Comparison of ENCODE assay signal across 1 cellular context in genomic region chr10:49592726-49593563, GRCh38.
TF ChIP-seq lines count a peak whose summit lies in the region.

No MANE protein-coding gene starts in this region.

TF ChIP-seq in H1, 55 proteins besides CTCF, POLR2A, EP300 and RAD21:
- TF ChIP-seq ZNF274 (IDR thresholded peaks at IDR 0.05; ENCODE audit: borderline replicate concordance, extremely low read depth, low read length) = no peak
- TF ChIP-seq GTF2F1 (IDR thresholded peaks at IDR 0.05; ENCODE audit: borderline replicate concordance, low read depth, low read length) = no peak
- no peak for TF ChIP-seq ASH2L (IDR thresholded peaks at IDR 0.05; ENCODE audit: low read length)
- TF ChIP-seq BCL11A (IDR thresholded peaks at IDR 0.05; ENCODE audit: low read depth in 2 of 2, low read length in 2 of 2) = no peak
- TF ChIP-seq EZH2 (IDR thresholded peaks at IDR 0.05; ENCODE audit: low read depth, low read length, severe bottlenecking) = no peak
- no peak for TF ChIP-seq MAFK (IDR thresholded peaks at IDR 0.05; ENCODE audit: low read depth, low read length)
- TF ChIP-seq SIX5 (IDR thresholded peaks at IDR 0.05; ENCODE audit: low read depth, low read length) = no peak
- no peak for TF ChIP-seq TCF12 (IDR thresholded peaks at IDR 0.05; ENCODE audit: low read depth, low read length)
- TF ChIP-seq CHD7 (IDR thresholded peaks at IDR 0.05; ENCODE audit: insufficient replicate concordance, low read length) = no peak
- no peak for TF ChIP-seq TBP (IDR thresholded peaks at IDR 0.05; ENCODE audit: low read depth, low read length)
- TF ChIP-seq PHF8 (conservative IDR thresholded peaks at IDR 0.05; ENCODE audit: low read depth, low read length) = no peak
- TF ChIP-seq RBBP5 (IDR thresholded peaks at IDR 0.05; ENCODE audit: borderline replicate concordance, low read depth, low read length) = no peak
- no peak for TF ChIP-seq SRF (IDR thresholded peaks at IDR 0.05; ENCODE audit: low read depth, low read length)
- TF ChIP-seq HDAC6 (IDR thresholded peaks at IDR 0.05; ENCODE audit: low read depth, low read length) = no peak
- no peak for TF ChIP-seq BACH1 (IDR thresholded peaks at IDR 0.05; ENCODE audit: low read length)
